In genomic region chr7:130942211-130942964, GRCh38 we compare ENCODE assay signal across 9 cellular contexts.
DNase-seq lines count a peak whose midpoint lies in the region; ATAC-seq and TF ChIP-seq lines count a peak whose summit lies in the region.
"Had no signal": no experiment of that assay in that cellular context is flagged by ENCODE, and none has a peak within 500 bp of the region (broad histone marks: within the 10 kb centered on the region; RNA-seq: fewer than 3 reads in every experiment).

No MANE protein-coding gene starts in this region.

- H3K9me3 Mint-ChIP-seq in activated CD8-positive, alpha-beta T cell treated with anti-CD3 and anti-CD28 coated beads for 36 hours: no peaks in the 10 kb centered on the region

- H3K27me3 Mint-ChIP-seq in activated CD8-positive, alpha-beta T cell treated with anti-CD3 and anti-CD28 coated beads for 36 hours: no peaks in the 10 kb centered on the region

- no peaks in the 10 kb centered on the region for H3K27me3 ChIP-seq in left ventricle myocardium inferior (ENCODE audit: low read depth)
- no peaks in the 10 kb centered on the region for H3K27me3 ChIP-seq in subcutaneous abdominal adipose tissue (ENCODE audit: control insufficient read depth in 5 of 5, insufficient read depth in 4 of 5, low read length in 5 of 5)

- H3K36me3 ChIP-seq in left ventricle myocardium inferior (peaks cover 13% of the 10 kb centered on the region), subcutaneous abdominal adipose tissue (ENCODE audit: control insufficient read depth in 5 of 5, insufficient read depth in 5 of 5, low read length in 5 of 5) (peaks cover 2 to 8% (median 5%) of the 10 kb centered on the region in 5 donors)

- POLR2A ChIA-PET in activated CD8-positive, alpha-beta T cell treated with anti-CD3 and anti-CD28 coated beads for 36 hours (lab: Charles Lee): interaction anchor here (1.1 to 13.3 kb wide), 5 partner anchors 12 to 59 kb away, joined by 4 to 322 read pairs (median 115); no protein-coding TSS in a partner anchor

- peak overlapping the region; percentile 61 for H3K4me3 ChIP-seq in left ventricle myocardium inferior
- peak overlapping the region; percentile 57 to 65 (median 61) for H3K4me3 ChIP-seq in subcutaneous abdominal adipose tissue (ENCODE audit: low read depth in 1 of 5, low read length in 5 of 5)

- intact Hi-C loops in activated CD8-positive, alpha-beta T cell treated with anti-CD3 and anti-CD28 coated beads for 36 hours (cut with micrococcal nuclease): no loop called here
- intact Hi-C loops in left ventricle myocardium inferior (cut with micrococcal nuclease): no loop called here

- H3K9me3 ChIP-seq in left ventricle myocardium inferior (replicated peaks) (no peaks in the 10 kb centered on the region), subcutaneous abdominal adipose tissue (ENCODE audit: control insufficient read depth in 5 of 5, low read length in 5 of 5) (no peaks in the 10 kb centered on the region)

- DNase-seq in NCI-H748 (lab: John Stamatoyannopoulos, UW; ENCODE audit: unreplicated experiment) (peak; percentile 32), NCI-H748 treated with DMSO at 0.1 percent for 48 hours (lab: John Stamatoyannopoulos, UW) (no peak), left ventricle myocardium inferior (no peak), retina (no peak), DMS114 treated with DMSO at 0.1 percent for 48 hours (lab: John Stamatoyannopoulos, UW; ENCODE audit: unreplicated experiment) (no peak)
- no peak for DNase-seq in activated CD8-positive, alpha-beta T cell treated with anti-CD3 and anti-CD28 coated beads for 36 hours
- no peak for DNase-seq in effector CD8-positive, alpha-beta T cell (lab: John Stamatoyannopoulos, UW)

- H3K4me3 Mint-ChIP-seq in activated CD8-positive, alpha-beta T cell treated with anti-CD3 and anti-CD28 coated beads for 36 hours: peak overlapping the region; percentile 73

- CTCF ChIA-PET in activated CD8-positive, alpha-beta T cell treated with anti-CD3 and anti-CD28 coated beads for 36 hours (lab: Charles Lee): interaction anchor here (0.7 to 3.9 kb wide), 3 partner anchors 15 to 97 kb away, joined by 3 to 18 read pairs (median 8); no protein-coding TSS in a partner anchor

- peak overlapping the region in 2 of 5 donors; percentile 45 to 89 for H3K9ac ChIP-seq in subcutaneous abdominal adipose tissue (ENCODE audit: low read length in 5 of 5)

- H3K27ac Mint-ChIP-seq in activated CD8-positive, alpha-beta T cell treated with anti-CD3 and anti-CD28 coated beads for 36 hours: peak overlapping the region; percentile 86

- H3K4me1 Mint-ChIP-seq in activated CD8-positive, alpha-beta T cell treated with anti-CD3 and anti-CD28 coated beads for 36 hours (ENCODE audit: low read depth): peaks cover 85% of the 10 kb centered on the region

- no peak for ATAC-seq in activated CD8-positive, alpha-beta T cell treated with anti-CD3 and anti-CD28 coated beads for 36 hours

- H3K27ac ChIP-seq in left ventricle myocardium inferior (replicated peaks) (peak overlapping the region; percentile 78), subcutaneous abdominal adipose tissue (ENCODE audit: low read depth, low read length) (peak overlapping the region; percentile 83)
- H3K27ac ChIP-seq: 22Rv1 had no signal

- H3K4me1 ChIP-seq in left ventricle myocardium inferior (peaks cover 86% of the 10 kb centered on the region), subcutaneous abdominal adipose tissue (ENCODE audit: control insufficient read depth in 5 of 5, insufficient read depth in 5 of 5, low read length in 5 of 5) (peaks cover 0 to 47% (median 40%) of the 10 kb centered on the region in 5 donors)

- H3K36me3 Mint-ChIP-seq in activated CD8-positive, alpha-beta T cell treated with anti-CD3 and anti-CD28 coated beads for 36 hours (ENCODE audit: low read depth): peaks cover 84% of the 10 kb centered on the region

- TF ChIP-seq CTCF in activated CD8-positive, alpha-beta T cell treated with anti-CD3 and anti-CD28 coated beads for 36 hours (IDR thresholded peaks at IDR 0.05): no peak
- TF ChIP-seq CTCF in left ventricle myocardium inferior (IDR thresholded peaks at IDR 0.05; ENCODE audit: borderline replicate concordance): no peak
